Comparison of ENCODE assay signal across 1 cellular context in genomic region chr1:162626733-162627132, GRCh38.
TF ChIP-seq lines count a peak whose summit lies in the region.

No MANE protein-coding gene starts in this region.

TF ChIP-seq in GM12878, 131 proteins besides CTCF, POLR2A, EP300 and RAD21 (continued from another document):
- no peak for TF ChIP-seq GABPA (IDR thresholded peaks at IDR 0.05; ENCODE audit: low read depth)
- TF ChIP-seq, protein P1, sequence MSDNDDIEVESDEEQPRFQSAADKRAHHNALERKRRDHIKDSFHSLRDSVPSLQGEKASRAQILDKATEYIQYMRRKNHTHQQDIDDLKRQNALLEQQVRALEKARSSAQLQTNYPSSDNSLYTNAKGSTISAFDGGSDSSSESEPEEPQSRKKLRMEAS (IDR thresholded peaks at IDR 0.05; ENCODE audit: low read depth, low read length), result peak; percentile 29; the same call in 1 of the 2 replicates
- TF ChIP-seq JUNB (IDR thresholded peaks at IDR 0.05), result 0 out of 2 replicates have a peak, but pooled peaks have one; percentile 17
- TF ChIP-seq ATF7 (IDR thresholded peaks at IDR 0.05; ENCODE audit: low read depth), result 0 out of 2 replicates have a peak, but pooled peaks have one; percentile 39
- TF ChIP-seq, protein P2, sequence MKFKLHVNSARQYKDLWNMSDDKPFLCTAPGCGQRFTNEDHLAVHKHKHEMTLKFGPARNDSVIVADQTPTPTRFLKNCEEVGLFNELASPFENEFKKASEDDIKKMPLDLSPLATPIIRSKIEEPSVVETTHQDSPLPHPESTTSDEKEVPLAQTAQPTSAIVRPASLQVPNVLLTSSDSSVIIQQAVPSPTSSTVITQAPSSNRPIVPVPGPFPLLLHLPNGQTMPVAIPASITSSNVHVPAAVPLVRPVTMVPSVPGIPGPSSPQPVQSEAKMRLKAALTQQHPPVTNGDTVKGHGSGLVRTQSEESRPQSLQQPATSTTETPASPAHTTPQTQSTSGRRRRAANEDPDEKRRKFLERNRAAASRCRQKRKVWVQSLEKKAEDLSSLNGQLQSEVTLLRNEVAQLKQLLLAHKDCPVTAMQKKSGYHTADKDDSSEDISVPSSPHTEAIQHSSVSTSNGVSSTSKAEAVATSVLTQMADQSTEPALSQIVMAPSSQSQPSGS (IDR thresholded peaks at IDR 0.05; ENCODE audit: low read length), result no peak; the same call in 1 of the 2 replicates
- TF ChIP-seq ZNF592 (IDR thresholded peaks at IDR 0.05), result 0 out of 2 replicates have a peak, but pooled peaks have one; percentile 26
- no peak for TF ChIP-seq NFIC (IDR thresholded peaks at IDR 0.05; ENCODE audit: low read depth, low read length)
- TF ChIP-seq SREBF1 (IDR thresholded peaks at IDR 0.05; ENCODE audit: low read length), result no peak
- TF ChIP-seq, protein P3, sequence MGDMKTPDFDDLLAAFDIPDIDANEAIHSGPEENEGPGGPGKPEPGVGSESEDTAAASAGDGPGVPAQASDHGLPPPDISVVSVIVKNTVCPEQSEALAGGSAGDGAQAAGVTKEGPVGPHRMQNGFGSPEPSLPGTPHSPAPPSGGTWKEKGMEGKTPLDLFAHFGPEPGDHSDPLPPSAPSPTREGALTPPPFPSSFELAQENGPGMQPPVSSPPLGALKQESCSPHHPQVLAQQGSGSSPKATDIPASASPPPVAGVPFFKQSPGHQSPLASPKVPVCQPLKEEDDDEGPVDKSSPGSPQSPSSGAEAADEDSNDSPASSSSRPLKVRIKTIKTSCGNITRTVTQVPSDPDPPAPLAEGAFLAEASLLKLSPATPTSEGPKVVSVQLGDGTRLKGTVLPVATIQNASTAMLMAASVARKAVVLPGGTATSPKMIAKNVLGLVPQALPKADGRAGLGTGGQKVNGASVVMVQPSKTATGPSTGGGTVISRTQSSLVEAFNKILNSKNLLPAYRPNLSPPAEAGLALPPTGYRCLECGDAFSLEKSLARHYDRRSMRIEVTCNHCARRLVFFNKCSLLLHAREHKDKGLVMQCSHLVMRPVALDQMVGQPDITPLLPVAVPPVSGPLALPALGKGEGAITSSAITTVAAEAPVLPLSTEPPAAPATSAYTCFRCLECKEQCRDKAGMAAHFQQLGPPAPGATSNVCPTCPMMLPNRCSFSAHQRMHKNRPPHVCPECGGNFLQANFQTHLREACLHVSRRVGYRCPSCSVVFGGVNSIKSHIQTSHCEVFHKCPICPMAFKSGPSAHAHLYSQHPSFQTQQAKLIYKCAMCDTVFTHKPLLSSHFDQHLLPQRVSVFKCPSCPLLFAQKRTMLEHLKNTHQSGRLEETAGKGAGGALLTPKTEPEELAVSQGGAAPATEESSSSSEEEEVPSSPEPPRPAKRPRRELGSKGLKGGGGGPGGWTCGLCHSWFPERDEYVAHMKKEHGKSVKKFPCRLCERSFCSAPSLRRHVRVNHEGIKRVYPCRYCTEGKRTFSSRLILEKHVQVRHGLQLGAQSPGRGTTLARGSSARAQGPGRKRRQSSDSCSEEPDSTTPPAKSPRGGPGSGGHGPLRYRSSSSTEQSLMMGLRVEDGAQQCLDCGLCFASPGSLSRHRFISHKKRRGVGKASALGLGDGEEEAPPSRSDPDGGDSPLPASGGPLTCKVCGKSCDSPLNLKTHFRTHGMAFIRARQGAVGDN (IDR thresholded peaks at IDR 0.05), result peak; percentile 87
- TF ChIP-seq FOXM1 (IDR thresholded peaks at IDR 0.05; ENCODE audit: low read depth, low read length), result no peak
TF ChIP-seq in GM12878: peak in this region for 11.
